In genomic region chr9:100013573-100013972, GRCh38 we compare ENCODE assay signal across 1 cellular context.
TF ChIP-seq lines count a peak whose summit lies in the region.

No MANE protein-coding gene starts in this region.

TF ChIP-seq in K562, 482 proteins besides CTCF, POLR2A, EP300 and RAD21 (continued from another document):
- TF ChIP-seq ZNF639 (CRISPR knock-in tag; conservative IDR thresholded peaks at IDR 0.05 in 1 of 2, IDR thresholded peaks at IDR 0.05 in 1 of 2) (no peak), ZNF408 (CRISPR knock-in tag; IDR thresholded peaks at IDR 0.05; ENCODE audit: low read depth) (no peak), ZNF75A (CRISPR knock-in tag; IDR thresholded peaks at IDR 0.05) (no peak), ZNF830 (CRISPR knock-in tag; IDR thresholded peaks at IDR 0.05) (no peak), NFE2 (IDR thresholded peaks at IDR 0.05; ENCODE audit: low read depth) (peak; percentile 58), PKNOX1 (IDR thresholded peaks at IDR 0.05) (no peak), SNRNP70 (optimal IDR thresholded peaks at IDR 0.05; ENCODE audit: low read depth, low read length) (no peak), CREB3 (tag; conservative IDR thresholded peaks at IDR 0.05; ENCODE audit: low read depth) (no peak), ZNF57 (CRISPR knock-in tag; IDR thresholded peaks at IDR 0.05) (no peak), ARID4B (CRISPR knock-in tag; IDR thresholded peaks at IDR 0.05) (no peak), PPARD (CRISPR knock-in tag; IDR thresholded peaks at IDR 0.05) (no peak), MAFG (tag; conservative IDR thresholded peaks at IDR 0.05) (peak; percentile 69), ZNF347 (CRISPR knock-in tag; IDR thresholded peaks at IDR 0.05; ENCODE audit: low read depth) (no peak), PCBP2 (IDR thresholded peaks at IDR 0.05; ENCODE audit: low read depth, low read length, poor library complexity, severe bottlenecking) (no peak), POLR3A (IDR thresholded peaks at IDR 0.05; ENCODE audit: borderline replicate concordance, extremely low read depth, insufficient read depth, insufficient read length) (no peak), FOXO4 (CRISPR knock-in tag; IDR thresholded peaks at IDR 0.05) (no peak), BRF2 (IDR thresholded peaks at IDR 0.05; ENCODE audit: borderline replicate concordance, insufficient read depth, insufficient read length) (no peak), MLLT1 (IDR thresholded peaks at IDR 0.05) (no peak), MAFK (IDR thresholded peaks at IDR 0.05; ENCODE audit: low read length) (peak; percentile 29; the same call in 1 of the 2 replicates), GATAD2A (IDR thresholded peaks at IDR 0.05) (no peak), ATF4 (CRISPR knock-in tag; IDR thresholded peaks at IDR 0.05) (no peak), L3MBTL2 (IDR thresholded peaks at IDR 0.05) (no peak), ZNF263 (CRISPR knock-in tag; IDR thresholded peaks at IDR 0.05; ENCODE audit: borderline replicate concordance) (no peak), CCNT2 (IDR thresholded peaks at IDR 0.05; ENCODE audit: borderline replicate concordance, extremely low read depth, insufficient read length, low read depth, low read length) (no peak), HNRNPLL (IDR thresholded peaks at IDR 0.05; ENCODE audit: low read depth, low read length, poor library complexity, severe bottlenecking) (no peak), HDGF (IDR thresholded peaks at IDR 0.05) (no peak)
